8 cellular contexts compared by ENCODE assay signal in genomic region chr13:46866150-46866549, GRCh38. TPM values are rescaled to one million over a fixed set of nuclear protein-coding genes. Genes with fewer than 3 reads are reported as not detected.
DNase-seq lines count a peak whose midpoint lies in the region; ATAC-seq and TF ChIP-seq lines count a peak whose summit lies in the region.

No MANE protein-coding gene starts in this region.

- H3K27me3 ChIP-seq in WERI-Rb-1 (ENCODE audit: insufficient read depth, low read depth, severe bottlenecking) (no peaks in the 10 kb centered on the region), layer of hippocampus (ENCODE audit: control insufficient read depth, insufficient read depth, low read length) (no peaks in the 10 kb centered on the region), prostate gland (replicated peaks; ENCODE audit: insufficient read depth) (no peaks in the 10 kb centered on the region)

- WGBS in prostate gland: 12% methylated on average over 4 of the region's 4 CpGs

- intact Hi-C loops in prostate gland (cut with DNase I): no loop called here

- TF ChIP-seq POLR2A in prostate gland (IDR thresholded peaks at IDR 0.05): no peak

- H3K36me3 ChIP-seq in WERI-Rb-1 (no peaks in the 10 kb centered on the region), prostate gland (no peaks in the 10 kb centered on the region)

- H3K9me3 ChIP-seq in WERI-Rb-1 (ENCODE audit: severe bottlenecking): no peaks in the 10 kb centered on the region
- no peaks in the 10 kb centered on the region for H3K9me3 ChIP-seq in prostate gland

- H3K27ac ChIP-seq in WERI-Rb-1: no peak overlapping the region
- peak overlapping the region; percentile 24 for H3K27ac ChIP-seq in layer of hippocampus (ENCODE audit: low read depth, low read length)
- H3K27ac ChIP-seq in prostate gland: no peak overlapping the region

- no peak for ATAC-seq in GM21515 (IDR thresholded peaks at IDR 0.05; ENCODE audit: unreplicated experiment)
- no peak for ATAC-seq in HG03520 (IDR thresholded peaks at IDR 0.05; ENCODE audit: unreplicated experiment)

- DNase-seq in Daoy (ENCODE audit: low read depth) (peak; percentile 35), HK-2 (ENCODE audit: unreplicated experiment) (peak; percentile 16), WERI-Rb-1 (peak; percentile 36), prostate gland (ENCODE audit: low spot score) (no peak), NCI-H2029 (lab: John Stamatoyannopoulos, UW) (no peak)

- no peak for TF ChIP-seq CTCF in WERI-Rb-1 (IDR thresholded peaks at IDR 0.05; ENCODE audit: low read depth, low read length)
- TF ChIP-seq CTCF in prostate gland (IDR thresholded peaks at IDR 0.05): no peak

- H3K4me3 ChIP-seq in WERI-Rb-1 (ENCODE audit: low read depth, low read length) (no peak overlapping the region), prostate gland (no peak overlapping the region)

- no peaks in the 10 kb centered on the region for H3K4me1 ChIP-seq in prostate gland (replicated peaks)

RNA-seq across cellular contexts. Expression of gene HTR2A, which starts 30.7 kb away (rescaled TPM):
- total RNA-seq in Daoy (2014; rRNA removed; shearing (Covaris generic)): 0.11 TPM in 1 of 2 replicates, not detected in the other
- total RNA-seq in prostate gland: under 1 TPM in 1 of 2 donors, not detected in 1; 0.51 TPM

Comparison
In these comparisons a context has a peak if more than half of its experiments do, and no peak if none do; other contexts are left out.
1. DNase-seq: peak in Daoy (single experiment), HK-2 (single experiment) and WERI-Rb-1 (single experiment); none in prostate gland (single experiment) and NCI-H2029 (single experiment).